Comparison of ENCODE assay signal across 8 cellular contexts in genomic region chr19:10699650-10700335, GRCh38. TPM values are rescaled to one million over a fixed set of nuclear protein-coding genes. Genes with fewer than 3 reads are reported as not detected.
DNase-seq lines count a peak whose midpoint lies in the region; ATAC-seq and TF ChIP-seq lines count a peak whose summit lies in the region.

No MANE protein-coding gene starts in this region.

- intact Hi-C loops in CD14-positive monocyte (cut with micrococcal nuclease) (loop anchor here (1.0 to 10.0 kb wide), 8 partner anchors 37 to 217 kb away; partner anchors contain the start of genes KEAP1 (in 2 of the 2), ATG4D (in 1 of the 2), CDKN2D (in 1 of the 2) and KRI1 (in 1 of the 2)), gastrocnemius medialis (cut with DNase I; ENCODE audit: low total_unique reads) (loop anchor here (5.0 kb wide), 2 partner anchors 117 to 138 kb away; partner anchors contain the start of gene TMED1)

- H3K4me3 Mint-ChIP-seq in CD14-positive monocyte = no peak overlapping the region

- no peak for ATAC-seq in gastrocnemius medialis
- no peak for ATAC-seq in HG03025 (IDR thresholded peaks at IDR 0.05; ENCODE audit: low FRiP score, unreplicated experiment)

- in situ Hi-C loops in gastrocnemius medialis (cut with MboI; ENCODE audit: low sequenced_read_pairs in 4 of 4) = loop anchor here in 1 of 4 donors (5.0 kb wide), 1 partner anchor 42 kb away; no protein-coding TSS in a partner anchor

- no peak for TF ChIP-seq POLR2A in gastrocnemius medialis (IDR thresholded peaks at IDR 0.05)

- H3K9me3 ChIP-seq in OCI-LY1 (ENCODE audit: low read length) (no peaks in the 10 kb centered on the region), fibroblast of lung (ENCODE audit: control insufficient read depth, insufficient read depth, low read depth, low read length) (no peaks in the 10 kb centered on the region), gastrocnemius medialis (no peaks in the 10 kb centered on the region)

- H3K4me3 ChIP-seq in HFF-Myc (replicated peaks; ENCODE audit: low read depth, low read length) (no peak overlapping the region), OCI-LY1 (ENCODE audit: low read depth, low read length, poor library complexity, severe bottlenecking) (no peak overlapping the region), fibroblast of lung (replicated peaks in 1 of 4; ENCODE audit: control extremely low read depth in 1 of 4, insufficient read depth in 1 of 4, low read depth in 3 of 4, low read length in 4 of 4) (no peak overlapping the region), gastrocnemius medialis (no peak overlapping the region)

- H3K36me3 ChIP-seq in OCI-LY1 (ENCODE audit: insufficient read depth, low read length) (no peaks in the 10 kb centered on the region), fibroblast of lung (ENCODE audit: control insufficient read depth, insufficient read depth, low read length) (no peaks in the 10 kb centered on the region), gastrocnemius medialis (no peaks in the 10 kb centered on the region)

- peaks cover 6 to 9% (median 7%) of the 10 kb centered on the region in 3 donors for H3K27me3 Mint-ChIP-seq in CD14-positive monocyte (ENCODE audit: low read depth in 3 of 3)

- no peaks in the 10 kb centered on the region for H3K36me3 Mint-ChIP-seq in CD14-positive monocyte

- H3K79me2 ChIP-seq in OCI-LY1 (ENCODE audit: insufficient read depth, low read length) (no peaks in the 10 kb centered on the region), fibroblast of lung (ENCODE audit: control insufficient read depth, insufficient read depth, low read length) (no peaks in the 10 kb centered on the region)

- H3K9ac ChIP-seq in OCI-LY1 (ENCODE audit: low read length) = no peak overlapping the region
- no peak overlapping the region for H3K9ac ChIP-seq in fibroblast of lung (ENCODE audit: insufficient read depth, low read length)

- peak overlapping the region; percentile 29; the same call in 1 of the 2 replicates for H3K4me2 ChIP-seq in OCI-LY1 (ENCODE audit: low read length)
- peak overlapping the region; percentile 59 for H3K4me2 ChIP-seq in fibroblast of lung (ENCODE audit: extremely low read depth, insufficient read depth, low read length)

- no peak for DNase-seq in CD14-positive monocyte (ENCODE audit: low spot score)
- DNase-seq in HFF-Myc (ENCODE audit: extremely low read depth, low read depth) = no peak
- DNase-seq in activated T-cell treated with anti-CD3 and anti-CD28 coated beads for 1 hour (ENCODE audit: low read depth) = peak; percentile 58
- DNase-seq in fibroblast of lung (ENCODE audit: low read depth in 2 of 2) = peak; percentile 36 to 63
- no peak for DNase-seq in gastrocnemius medialis
- DNase-seq in 8988T = no peak

- peak; percentile 87 for TF ChIP-seq CTCF in CD14-positive monocyte (IDR thresholded peaks at IDR 0.05)
- TF ChIP-seq CTCF in HFF-Myc (IDR thresholded peaks at IDR 0.05; ENCODE audit: low read depth, low read length, missing control alignments) = peak; percentile 66
- peak; percentile 50 for TF ChIP-seq CTCF in OCI-LY1 (IDR thresholded peaks at IDR 0.05; ENCODE audit: low read length)
- TF ChIP-seq CTCF in fibroblast of lung (conservative IDR thresholded peaks at IDR 0.05 in 1 of 2, IDR thresholded peaks at IDR 0.05 in 1 of 2; ENCODE audit: low read depth in 1 of 2, low read length in 2 of 2) = peak; percentile 52 to 57
- TF ChIP-seq CTCF in gastrocnemius medialis (IDR thresholded peaks at IDR 0.05 in 4 of 5, conservative IDR thresholded peaks at IDR 0.05 in 1 of 5) = peak; percentile 24 to 53 (median 41)

- H2AFZ ChIP-seq in OCI-LY1 (ENCODE audit: low read length) (no peak overlapping the region), fibroblast of lung (ENCODE audit: low read length) (no peak overlapping the region)

- peaks cover 24% of the 10 kb centered on the region for H3K4me1 Mint-ChIP-seq in CD14-positive monocyte

- H3K27me3 ChIP-seq in OCI-LY1 (ENCODE audit: insufficient read depth, low read length) (no peaks in the 10 kb centered on the region), fibroblast of lung (ENCODE audit: control insufficient read depth, insufficient read depth, low read length) (no peaks in the 10 kb centered on the region), gastrocnemius medialis (no peaks in the 10 kb centered on the region)

- no peak overlapping the region for H3K27ac Mint-ChIP-seq in CD14-positive monocyte

- no peaks in the 10 kb centered on the region for H3F3A ChIP-seq in OCI-LY1 (ENCODE audit: insufficient read depth, low read length)

- H3K9me2 ChIP-seq in OCI-LY1 (ENCODE audit: low read depth, low read length) = no peaks in the 10 kb centered on the region

- H4K20me1 ChIP-seq in OCI-LY1 (ENCODE audit: insufficient read depth, low read length) (no peaks in the 10 kb centered on the region), fibroblast of lung (ENCODE audit: control insufficient read depth, extremely low read depth, insufficient read depth, low read length) (no peaks in the 10 kb centered on the region)

- H3K9me3 Mint-ChIP-seq in CD14-positive monocyte = peaks cover 0 to 2% (median 0%) of the 10 kb centered on the region in 7 donors

- H3K27ac ChIP-seq in OCI-LY1 (ENCODE audit: low read depth, low read length, poor library complexity, severe bottlenecking) (no peak overlapping the region), fibroblast of lung (ENCODE audit: insufficient read depth, low read length) (no peak overlapping the region), gastrocnemius medialis (no peak overlapping the region)

- H3K4me1 ChIP-seq in OCI-LY1 (ENCODE audit: insufficient read depth, low read length, severe bottlenecking) (peaks cover 11% of the 10 kb centered on the region), fibroblast of lung (ENCODE audit: control insufficient read depth, extremely low read depth, insufficient read depth, low read length) (peaks cover 2% of the 10 kb centered on the region), gastrocnemius medialis (peaks cover 21 to 25% of the 10 kb centered on the region in 2 donors)

RNA-seq across cellular contexts. Expression of gene QTRT1, which starts 1.4 kb away (rescaled TPM):
- polyA plus RNA-seq in CD14-positive monocyte (10 to 100 TPM in 1 of 2 donors, 1 to 10 TPM in 1; 9.9 to 12.3 TPM), fibroblast of lung (21.1 and 22.6 TPM in 2 replicates)
- total RNA-seq in fibroblast of lung (27.7 and 29.1 TPM in 2 replicates), gastrocnemius medialis (10 to 100 TPM in 3 of 4 donors, 1 to 10 TPM in 1; 9.5 to 25.7 (median 15.4) TPM)
- 33.6 and 39.4 TPM in 2 replicates for polyA plus RNA-seq in fibroblast of lung (2012)
- polyA minus RNA-seq in fibroblast of lung (ENCODE audit: low replicate concordance) = 2.8 and 18.1 TPM in 2 replicates

RNA-seq across cellular contexts. Expression of gene DNM2, which starts 18.1 kb away (rescaled TPM):
- polyA plus RNA-seq in CD14-positive monocyte (10 to 100 TPM; 53.0 to 69.5 TPM), fibroblast of lung (42.6 and 48.6 TPM in 2 replicates)
- total RNA-seq in fibroblast of lung (52.9 and 76.8 TPM in 2 replicates), gastrocnemius medialis (100 to 1,000 TPM in 3 of 4 donors, 10 to 100 TPM in 1; 76.2 to 131 (median 108) TPM)
- 63.1 and 73.7 TPM in 2 replicates for polyA plus RNA-seq in fibroblast of lung (2012)
- polyA minus RNA-seq in fibroblast of lung (ENCODE audit: low replicate concordance) = 152 and 202 TPM in 2 replicates

RNA-seq across cellular contexts. Expression of gene ILF3, which starts 45.6 kb away (rescaled TPM):
- polyA plus RNA-seq in CD14-positive monocyte = 10 to 100 TPM; 34.4 to 48.1 TPM
- 55.0 and 78.4 TPM in 2 replicates for total RNA-seq in fibroblast of lung
- 109 and 163 TPM in 2 replicates for polyA plus RNA-seq in fibroblast of lung
- 116 and 176 TPM in 2 replicates for polyA plus RNA-seq in fibroblast of lung (2012)
- 87.4 and 143 TPM in 2 replicates for polyA minus RNA-seq in fibroblast of lung (ENCODE audit: low replicate concordance)
- 10 to 100 TPM; 67.3 to 88.2 (median 76.6) TPM for total RNA-seq in gastrocnemius medialis

Comparison
In these comparisons a context has a peak if more than half of its experiments do, and no peak if none do; other contexts are left out.
1. DNase-seq: peak in activated T-cell treated with anti-CD3 and anti-CD28 coated beads for 1 hour (single experiment) and fibroblast of lung (2 of 2); none in CD14-positive monocyte (single experiment), HFF-Myc (single experiment), gastrocnemius medialis (0 of 2) and 8988T (single experiment).
2. Peak in every context shown above with its lines, with median percentiles within 50 percentile points of each other: CTCF ChIP-seq.